21 cellular contexts compared by ENCODE assay signal in genomic region chr6:69265706-69266105, GRCh38.
DNase-seq lines count a peak whose midpoint lies in the region; ATAC-seq and TF ChIP-seq lines count a peak whose summit lies in the region.
"Had no signal": no experiment of that assay in that cellular context is flagged by ENCODE, and none has a peak within 500 bp of the region (broad histone marks: within the 10 kb centered on the region; RNA-seq: fewer than 3 reads in every experiment).

No MANE protein-coding gene starts in this region.

- CTCF ChIA-PET in SK-N-SH (lab: Yijun Ruan, JAX), result interaction anchor here (1.5 kb wide), 1 partner anchor 531 kb away, joined by 3 read pairs; no protein-coding TSS in a partner anchor

- TF ChIP-seq EP300 in SK-N-SH (IDR thresholded peaks at IDR 0.05; ENCODE audit: borderline replicate concordance in 1 of 2, low read depth in 1 of 2, low read length in 1 of 2), result no peak

- H3K27ac ChIP-seq in SK-N-SH (ENCODE audit: low read depth in 2 of 2, low read length in 1 of 2), result no peak overlapping the region
- no peak overlapping the region for H3K27ac ChIP-seq in mesenchymal stem cell (ENCODE audit: low read length, poor library complexity, severe bottlenecking)
- H3K27ac ChIP-seq: 22Rv1; A549; BLaER1 treated with 17β-estradiol and CSF1 and Interleukin-3, amounts not matched to agents 10 nM and 100 nM had no signal

- no peak overlapping the region for H3K23ac ChIP-seq in mesenchymal stem cell (ENCODE audit: low read length in 2 of 2)

- H3K4ac ChIP-seq in mesenchymal stem cell (ENCODE audit: low read depth in 1 of 2, low read length in 2 of 2), result no peak overlapping the region

- no peak for TF ChIP-seq CTCF in SK-N-SH (IDR thresholded peaks at IDR 0.05)

- H2BK15ac ChIP-seq in mesenchymal stem cell (ENCODE audit: low read depth, poor library complexity, severe bottlenecking), result no peak overlapping the region

- no peak overlapping the region for H4K91ac ChIP-seq in mesenchymal stem cell (ENCODE audit: low read length)

- H2AK5ac ChIP-seq in mesenchymal stem cell (ENCODE audit: low read length, severe bottlenecking), result no peak overlapping the region

- no peaks in the 10 kb centered on the region for H3K27me3 ChIP-seq in SK-N-SH (ENCODE audit: insufficient read depth)
- H3K27me3 ChIP-seq in mesenchymal stem cell (ENCODE audit: control insufficient read depth in 1 of 2, insufficient read depth in 1 of 2, low read length in 2 of 2), result no peaks in the 10 kb centered on the region
- H3K27me3 ChIP-seq: BE2C; BLaER1 treated with 17β-estradiol and CSF1 and Interleukin-3, amounts not matched to agents 10 nM and 100 nM had no signal

- H3K9ac ChIP-seq in SK-N-SH (no peak overlapping the region), mesenchymal stem cell (ENCODE audit: low read length) (no peak overlapping the region)
- H3K9ac ChIP-seq: BLaER1 treated with 17β-estradiol and CSF1 and Interleukin-3, amounts not matched to agents 10 nM and 100 nM had no signal

- no peak overlapping the region for H2BK12ac ChIP-seq in mesenchymal stem cell (ENCODE audit: low read length in 2 of 2)

- H3K4me1 ChIP-seq in SK-N-SH (ENCODE audit: control insufficient read depth in 1 of 2, insufficient read depth in 2 of 2, low read depth in 1 of 2, low read length in 1 of 2) (no peaks in the 10 kb centered on the region), mesenchymal stem cell (ENCODE audit: control insufficient read depth, insufficient read depth, low read depth, low read length) (no peaks in the 10 kb centered on the region)
- H3K4me1 ChIP-seq: A549; BLaER1 treated with 17β-estradiol and CSF1 and Interleukin-3, amounts not matched to agents 10 nM and 100 nM; HAP-1 had no signal

- H3K9me2 ChIP-seq in SK-N-SH, result no peaks in the 10 kb centered on the region

- no peak for TF ChIP-seq RAD21 in SK-N-SH (IDR thresholded peaks at IDR 0.05; ENCODE audit: low read length)

- no peaks in the 10 kb centered on the region for H3K79me1 ChIP-seq in mesenchymal stem cell (replicated peaks; ENCODE audit: low read length, poor library complexity, severe bottlenecking)

- H3K14ac ChIP-seq in mesenchymal stem cell (ENCODE audit: low read length in 2 of 2), result no peak overlapping the region

- H3K18ac ChIP-seq in mesenchymal stem cell (ENCODE audit: low read depth in 1 of 2, low read length in 2 of 2), result no peak overlapping the region

- H2AFZ ChIP-seq in SK-N-SH (ENCODE audit: low read depth), result no peak overlapping the region
- no peak overlapping the region for H2AFZ ChIP-seq in mesenchymal stem cell (ENCODE audit: low read depth, low read length)

- no peaks in the 10 kb centered on the region for H3K79me2 ChIP-seq in SK-N-SH (ENCODE audit: insufficient read depth)

- no peak for DNase-seq in SK-N-SH
- peak; percentile 10 for DNase-seq in astrocyte of the hippocampus (ENCODE audit: low read depth, low spot score)
- peak; percentile 7 for DNase-seq in mesenchymal stem cell
- no peak for DNase-seq in A172 (ENCODE audit: low spot score)
- no peak for DNase-seq in KBM-7
- DNase-seq: ACHN; AML-193; BE2C; CD4-positive, alpha-beta T cell; CD8-positive, alpha-beta memory T cell; DMS 273 treated with DMSO at 0.1 percent for 48 hours; DMS79; GOT3; HFFc6 had no signal

- in situ Hi-C loops in KBM-7 (cut with MboI; ENCODE audit: low pct_unique_long_range_greater_than_20kb, low sequenced_read_pairs), result no loop called here

- H3K4me3 ChIP-seq in SK-N-SH (ENCODE audit: low read depth in 2 of 2, low read length in 1 of 2), result no peak overlapping the region
- no peak overlapping the region for H3K4me3 ChIP-seq in mesenchymal stem cell (ENCODE audit: insufficient read depth in 1 of 2, low read depth in 1 of 2, low read length in 2 of 2)
- H3K4me3 ChIP-seq: A549; BLaER1 treated with 17β-estradiol and CSF1 and Interleukin-3, amounts not matched to agents 10 nM and 100 nM; HAP-1 had no signal

- no peaks in the 10 kb centered on the region for H3K9me3 ChIP-seq in SK-N-SH
- H3K9me3 ChIP-seq in mesenchymal stem cell (ENCODE audit: control insufficient read depth, low read length), result no peaks in the 10 kb centered on the region
- H3K9me3 ChIP-seq: A549; BE2C; BLaER1 treated with 17β-estradiol and CSF1 and Interleukin-3, amounts not matched to agents 10 nM and 100 nM; HAP-1 had no signal

- H3F3A ChIP-seq in SK-N-SH (replicated peaks; ENCODE audit: insufficient read depth), result no peaks in the 10 kb centered on the region

- POLR2A ChIA-PET in SK-N-SH (lab: Yijun Ruan, JAX), result no interaction called here

- 25% methylated on average over 1 of the region's 1 CpG for WGBS in SK-N-SH (ENCODE audit: low lambda C conversion rate)
- 0% methylated on average over 1 of the region's 1 CpG for WGBS in mesenchymal stem cell

- no peak overlapping the region for H2BK120ac ChIP-seq in mesenchymal stem cell (ENCODE audit: low read depth, low read length)

- no peak for ATAC-seq in SK-N-SH treated with all-trans-retinoic acid at 6 μM for 48 hours
- ATAC-seq in GM18519 (IDR thresholded peaks at IDR 0.05; ENCODE audit: low FRiP score, unreplicated experiment), result no peak
- no peak for ATAC-seq in HG03520 (IDR thresholded peaks at IDR 0.05; ENCODE audit: unreplicated experiment)
- ATAC-seq: A549 had no signal

- no peaks in the 10 kb centered on the region for H4K20me1 ChIP-seq in SK-N-SH (ENCODE audit: insufficient read depth)
- H4K20me1 ChIP-seq: BLaER1 treated with 17β-estradiol and CSF1 and Interleukin-3, amounts not matched to agents 10 nM and 100 nM had no signal

- no peak overlapping the region for H2BK5ac ChIP-seq in mesenchymal stem cell (ENCODE audit: low read depth, low read length, poor library complexity, severe bottlenecking)

- H3K36me3 ChIP-seq in SK-N-SH (replicated peaks in 1 of 2; ENCODE audit: control insufficient read depth in 1 of 2, insufficient read depth in 2 of 2, low read length in 1 of 2) (no peaks in the 10 kb centered on the region), mesenchymal stem cell (ENCODE audit: control insufficient read depth in 1 of 2, insufficient read depth in 2 of 2, low read depth in 1 of 2, low read length in 2 of 2) (no peaks in the 10 kb centered on the region)
- H3K36me3 ChIP-seq: BE2C; BLaER1 treated with 17β-estradiol and CSF1 and Interleukin-3, amounts not matched to agents 10 nM and 100 nM; HAP-1 had no signal

- no peak overlapping the region for H4K8ac ChIP-seq in mesenchymal stem cell (ENCODE audit: low read length)

- no peak overlapping the region for H3K4me2 ChIP-seq in SK-N-SH
- no peak overlapping the region for H3K4me2 ChIP-seq in mesenchymal stem cell (ENCODE audit: low read length, poor library complexity, severe bottlenecking)
- H3K4me2 ChIP-seq: A549; BLaER1 treated with 17β-estradiol and CSF1 and Interleukin-3, amounts not matched to agents 10 nM and 100 nM had no signal

TF ChIP-seq in SK-N-SH treated with all-trans-retinoic acid at 6 μM for 48 hours, 23 proteins besides CTCF, POLR2A, EP300 and RAD21:
- TF ChIP-seq ZNF8 (CRISPR knock-in tag; IDR thresholded peaks at IDR 0.05), result no peak
- TF ChIP-seq, protein P1, sequence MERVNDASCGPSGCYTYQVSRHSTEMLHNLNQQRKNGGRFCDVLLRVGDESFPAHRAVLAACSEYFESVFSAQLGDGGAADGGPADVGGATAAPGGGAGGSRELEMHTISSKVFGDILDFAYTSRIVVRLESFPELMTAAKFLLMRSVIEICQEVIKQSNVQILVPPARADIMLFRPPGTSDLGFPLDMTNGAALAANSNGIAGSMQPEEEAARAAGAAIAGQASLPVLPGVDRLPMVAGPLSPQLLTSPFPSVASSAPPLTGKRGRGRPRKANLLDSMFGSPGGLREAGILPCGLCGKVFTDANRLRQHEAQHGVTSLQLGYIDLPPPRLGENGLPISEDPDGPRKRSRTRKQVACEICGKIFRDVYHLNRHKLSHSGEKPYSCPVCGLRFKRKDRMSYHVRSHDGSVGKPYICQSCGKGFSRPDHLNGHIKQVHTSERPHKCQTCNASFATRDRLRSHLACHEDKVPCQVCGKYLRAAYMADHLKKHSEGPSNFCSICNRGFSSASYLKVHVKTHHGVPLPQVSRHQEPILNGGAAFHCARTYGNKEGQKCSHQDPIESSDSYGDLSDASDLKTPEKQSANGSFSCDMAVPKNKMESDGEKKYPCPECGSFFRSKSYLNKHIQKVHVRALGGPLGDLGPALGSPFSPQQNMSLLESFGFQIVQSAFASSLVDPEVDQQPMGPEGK (CRISPR knock-in tag; IDR thresholded peaks at IDR 0.05; ENCODE audit: borderline replicate concordance), result no peak
- 0 out of 2 replicates have a peak, but pooled peaks have one; percentile 20 for TF ChIP-seq ISL1 (CRISPR knock-in tag; IDR thresholded peaks at IDR 0.05)

TF ChIP-seq in SK-N-SH, 30 proteins besides CTCF, POLR2A, EP300 and RAD21 (continues in another document):
- no peak for TF ChIP-seq TAF1 (IDR thresholded peaks at IDR 0.05; ENCODE audit: borderline replicate concordance, low read depth, low read length)
- TF ChIP-seq, protein P2, sequence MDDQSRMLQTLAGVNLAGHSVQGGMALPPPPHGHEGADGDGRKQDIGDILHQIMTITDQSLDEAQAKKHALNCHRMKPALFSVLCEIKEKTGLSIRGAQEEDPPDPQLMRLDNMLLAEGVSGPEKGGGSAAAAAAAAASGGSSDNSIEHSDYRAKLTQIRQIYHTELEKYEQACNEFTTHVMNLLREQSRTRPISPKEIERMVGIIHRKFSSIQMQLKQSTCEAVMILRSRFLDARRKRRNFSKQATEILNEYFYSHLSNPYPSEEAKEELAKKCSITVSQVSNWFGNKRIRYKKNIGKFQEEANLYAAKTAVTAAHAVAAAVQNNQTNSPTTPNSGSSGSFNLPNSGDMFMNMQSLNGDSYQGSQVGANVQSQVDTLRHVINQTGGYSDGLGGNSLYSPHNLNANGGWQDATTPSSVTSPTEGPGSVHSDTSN (IDR thresholded peaks at IDR 0.05), result no peak
- no peak for TF ChIP-seq MXI1 (IDR thresholded peaks at IDR 0.05; ENCODE audit: low read depth, low read length)
- no peak for TF ChIP-seq ZBTB33 (IDR thresholded peaks at IDR 0.05; ENCODE audit: borderline replicate concordance, low read depth)
- TF ChIP-seq FOSL2 (IDR thresholded peaks at IDR 0.05; ENCODE audit: borderline replicate concordance, low read depth), result no peak
- no peak for TF ChIP-seq JUND (IDR thresholded peaks at IDR 0.05)

Comparison
In these comparisons a context has a peak if more than half of its experiments do, and no peak if none do; other contexts are left out.
1. DNase-seq: peak in astrocyte of the hippocampus (single experiment) and mesenchymal stem cell (single experiment); none in SK-N-SH (single experiment), A172 (single experiment) and KBM-7 (single experiment).